17 cellular contexts compared by ENCODE assay signal in the genomic region with DNA sequence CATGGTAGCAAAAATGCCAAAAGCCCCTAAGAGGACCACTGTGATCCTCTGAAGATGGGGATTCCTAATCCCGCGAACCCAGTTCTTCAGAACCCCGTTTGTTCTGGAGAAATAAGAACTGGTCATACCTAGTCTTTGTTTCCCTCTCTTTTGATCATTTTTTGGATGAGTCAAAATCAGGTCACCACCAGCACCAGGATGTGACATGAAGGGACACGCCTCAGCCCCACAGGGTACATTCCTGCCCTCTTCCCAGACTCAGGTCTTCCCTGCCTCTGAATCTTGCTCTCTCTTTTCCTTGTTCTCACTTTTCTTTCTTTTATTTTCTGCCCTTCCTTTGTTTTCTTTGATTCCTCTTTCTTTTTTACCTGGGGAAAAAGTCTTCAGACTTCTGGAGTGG. TPM values are rescaled to one million over a fixed set of nuclear protein-coding genes. Genes with fewer than 3 reads are reported as not detected.
DNase-seq lines count a peak whose midpoint lies in the region; ATAC-seq and TF ChIP-seq lines count a peak whose summit lies in the region.
"Had no signal": no experiment of that assay in that cellular context is flagged by ENCODE, and none has a peak within 500 bp of the region (broad histone marks: within the 10 kb centered on the region; RNA-seq: fewer than 3 reads in every experiment).

No MANE protein-coding gene starts in this region.

- H3K79me2 ChIP-seq in PC-3 (ENCODE audit: low read length) = no peaks in the 10 kb centered on the region

- H3K27me3 Mint-ChIP-seq in nephron progenitor cell (ENCODE audit: low read depth, poor library complexity) = peaks cover 23% of the 10 kb centered on the region
- peaks cover 22% of the 10 kb centered on the region for H3K27me3 Mint-ChIP-seq in activated T-helper 17 cell treated with anti-CD3 and anti-CD28 coated beads, Interleukin-2, amount 50 U/mL, for 72 hours

- H3K4me2 ChIP-seq in PC-3 (ENCODE audit: low read length) = peak overlapping the region; percentile 34

- H2AFZ ChIP-seq in PC-3 (ENCODE audit: low read length) = peak overlapping the region; percentile 1; the same call in 1 of the 2 replicates

- H3K9ac ChIP-seq in PC-3 (ENCODE audit: low read length) = peak overlapping the region; percentile 55

- peaks cover 37% of the 10 kb centered on the region for H3K4me1 Mint-ChIP-seq in nephron progenitor cell
- H3K4me1 Mint-ChIP-seq in activated T-helper 17 cell treated with anti-CD3 and anti-CD28 coated beads, Interleukin-2, amount 50 U/mL, for 72 hours = no peaks in the 10 kb centered on the region
- H3K4me1 Mint-ChIP-seq: CD4-positive, CD25-positive, alpha-beta regulatory T cell had no signal

- peak overlapping the region; percentile 87 for H3K27ac ChIP-seq in PC-3 (ENCODE audit: low read length)
- H3K27ac ChIP-seq: Peyer's patch had no signal

- H3K36me3 Mint-ChIP-seq in nephron progenitor cell (ENCODE audit: low read depth) = no peaks in the 10 kb centered on the region
- no peaks in the 10 kb centered on the region for H3K36me3 Mint-ChIP-seq in activated T-helper 17 cell treated with anti-CD3 and anti-CD28 coated beads, Interleukin-2, amount 50 U/mL, for 72 hours (ENCODE audit: low read depth)
- H3K36me3 Mint-ChIP-seq: CD4-positive, CD25-positive, alpha-beta regulatory T cell had no signal

- H3K9me3 ChIP-seq in PC-3 (ENCODE audit: low read length) = no peaks in the 10 kb centered on the region
- H3K9me3 ChIP-seq: HAP-1, Peyer's patch had no signal

- intact Hi-C loops in PC-3 (cut with micrococcal nuclease) = no loop called here

- no TSS peak for BruUV-seq in PC-3 (replicated peaks; lab: Mats Ljungman, UMichigan)

- H3K9me2 ChIP-seq in PC-3 (replicated peaks; ENCODE audit: low read length) = no peaks in the 10 kb centered on the region

- peak; percentile 54 for DNase-seq in 8988T
- DNase-seq in PC-3 = peak; percentile 84
- peak; percentile 88 for DNase-seq in epithelial cell of esophagus (ENCODE audit: low read depth)
- DNase-seq in nephron progenitor cell = no peak
- DNase-seq in stimulated activated naive CD8-positive, alpha-beta T cell treated with anti-CD3 and anti-CD28 coated beads, Interleukin-15, Interleukin-2, amounts not matched to agents 100 U/mL and 50 U/mL, for 24 hours = no peak
- no peak for DNase-seq in NCI-H2107 (lab: John Stamatoyannopoulos, UW)
- DNase-seq: Calu3; CD4-positive, CD25-positive, alpha-beta regulatory T cell; NCI-H1048; NCI-H146; NCI-H446; NCI-H774 had no signal

- no peaks in the 10 kb centered on the region for H4K20me1 ChIP-seq in PC-3 (ENCODE audit: low read length)

- H3K4me3 Mint-ChIP-seq in nephron progenitor cell = no peak overlapping the region
- no peak overlapping the region for H3K4me3 Mint-ChIP-seq in activated T-helper 17 cell treated with anti-CD3 and anti-CD28 coated beads, Interleukin-2, amount 50 U/mL, for 72 hours
- H3K4me3 Mint-ChIP-seq: CD4-positive, CD25-positive, alpha-beta regulatory T cell had no signal

- H3K36me3 ChIP-seq in PC-3 (ENCODE audit: low read depth, low read length) = no peaks in the 10 kb centered on the region
- H3K36me3 ChIP-seq: HAP-1, Peyer's patch had no signal

- TF ChIP-seq CTCF in PC-3 (conservative IDR thresholded peaks at IDR 0.05; ENCODE audit: low read depth, low read length) (no peak), epithelial cell of esophagus (IDR thresholded peaks at IDR 0.05; ENCODE audit: insufficient read depth, low read depth, low read length, missing control alignments) (no peak), nephron progenitor cell (IDR thresholded peaks at IDR 0.05) (no peak)

- ATAC-seq in PC-3 = peak; percentile 79
- no peak for ATAC-seq in GM21717 (IDR thresholded peaks at IDR 0.05; ENCODE audit: unreplicated experiment)
- no peak for ATAC-seq in stimulated activated naive CD8-positive, alpha-beta T cell treated with anti-CD3 and anti-CD28 coated beads, Interleukin-15, Interleukin-2, amounts not matched to agents 100 U/mL and 50 U/mL, for 24 hours
- no peak for ATAC-seq in activated T-helper 17 cell treated with anti-CD3 and anti-CD28 coated beads, Interleukin-2, amount 50 U/mL, for 72 hours (replicated peaks)
- ATAC-seq: GM12878 had no signal

- peak overlapping the region; percentile 84 for H3K27ac Mint-ChIP-seq in nephron progenitor cell
- no peak overlapping the region for H3K27ac Mint-ChIP-seq in activated T-helper 17 cell treated with anti-CD3 and anti-CD28 coated beads, Interleukin-2, amount 50 U/mL, for 72 hours

- peaks cover 44% of the 10 kb centered on the region for H3K4me1 ChIP-seq in PC-3 (ENCODE audit: insufficient read depth, low read length)
- H3K4me1 ChIP-seq: HAP-1, Peyer's patch had no signal

- CTCF ChIA-PET in PC-3 (lab: Charles Lee) = no interaction called here

- no peaks in the 10 kb centered on the region for H3K27me3 ChIP-seq in PC-3 (ENCODE audit: low read length)
- H3K27me3 ChIP-seq: Peyer's patch had no signal

- no peaks in the 10 kb centered on the region for H3F3A ChIP-seq in PC-3 (ENCODE audit: low read length, unreplicated experiment)

- H3K9me3 Mint-ChIP-seq in nephron progenitor cell = no peaks in the 10 kb centered on the region
- H3K9me3 Mint-ChIP-seq in activated T-helper 17 cell treated with anti-CD3 and anti-CD28 coated beads, Interleukin-2, amount 50 U/mL, for 72 hours = no peaks in the 10 kb centered on the region
- H3K9me3 Mint-ChIP-seq: CD4-positive, CD25-positive, alpha-beta regulatory T cell had no signal

- POLR2A ChIA-PET in PC-3 (lab: Charles Lee; ENCODE audit: unreplicated experiment) = no interaction called here

- no peak overlapping the region for H3K4me3 ChIP-seq in PC-3 (ENCODE audit: low read length)
- no peak overlapping the region for H3K4me3 ChIP-seq in epithelial cell of esophagus (ENCODE audit: low read length)
- H3K4me3 ChIP-seq: GM12878, HAP-1, Peyer's patch had no signal

RNA-seq across cellular contexts. Expression of gene ANO1, which starts 14.6 kb away (rescaled TPM):
- total RNA-seq in PC-3 (2014; rRNA removed) = 184 and 244 TPM in 2 replicates
- total RNA-seq in activated T-helper 17 cell treated with anti-CD3 and anti-CD28 coated beads, Interleukin-2, amount 50 U/mL, for 72 hours = under 1 TPM; 0.09 to 0.11 TPM
- total RNA-seq: CD4-positive, CD25-positive, alpha-beta regulatory T cell had no signal

Comparison
In these comparisons a context has a peak if more than half of its experiments do, and no peak if none do; other contexts are left out.
1. DNase-seq: peak in 8988T (single experiment), PC-3 (single experiment) and epithelial cell of esophagus (single experiment); none in nephron progenitor cell (single experiment), stimulated activated naive CD8-positive, alpha-beta T cell treated with anti-CD3 and anti-CD28 coated beads, Interleukin-15, Interleukin-2, amounts not matched to agents 100 U/mL and 50 U/mL, for 24 hours (single experiment) and NCI-H2107 (single experiment).
2. RNA of gene ANO1, which starts 14.6 kb away (total RNA-seq): 184 to 244 TPM in PC-3; 0.09 to 0.11 TPM in activated T-helper 17 cell treated with anti-CD3 and anti-CD28 coated beads, Interleukin-2, amount 50 U/mL, for 72 hours; every median in the first group is over 100 times any median in the second.